Comparison of ENCODE assay signal across 8 cellular contexts in genomic region chr9:83920942-83921707, GRCh38. TPM values are rescaled to one million over a fixed set of nuclear protein-coding genes. Genes with fewer than 3 reads are reported as not detected.
A peak's percentile ranks its signal among the peaks of the same experiment; 100 is the strongest.
DNase-seq lines count a peak whose midpoint lies in the region; ATAC-seq and TF ChIP-seq lines count a peak whose summit lies in the region.

A gene with protein sequence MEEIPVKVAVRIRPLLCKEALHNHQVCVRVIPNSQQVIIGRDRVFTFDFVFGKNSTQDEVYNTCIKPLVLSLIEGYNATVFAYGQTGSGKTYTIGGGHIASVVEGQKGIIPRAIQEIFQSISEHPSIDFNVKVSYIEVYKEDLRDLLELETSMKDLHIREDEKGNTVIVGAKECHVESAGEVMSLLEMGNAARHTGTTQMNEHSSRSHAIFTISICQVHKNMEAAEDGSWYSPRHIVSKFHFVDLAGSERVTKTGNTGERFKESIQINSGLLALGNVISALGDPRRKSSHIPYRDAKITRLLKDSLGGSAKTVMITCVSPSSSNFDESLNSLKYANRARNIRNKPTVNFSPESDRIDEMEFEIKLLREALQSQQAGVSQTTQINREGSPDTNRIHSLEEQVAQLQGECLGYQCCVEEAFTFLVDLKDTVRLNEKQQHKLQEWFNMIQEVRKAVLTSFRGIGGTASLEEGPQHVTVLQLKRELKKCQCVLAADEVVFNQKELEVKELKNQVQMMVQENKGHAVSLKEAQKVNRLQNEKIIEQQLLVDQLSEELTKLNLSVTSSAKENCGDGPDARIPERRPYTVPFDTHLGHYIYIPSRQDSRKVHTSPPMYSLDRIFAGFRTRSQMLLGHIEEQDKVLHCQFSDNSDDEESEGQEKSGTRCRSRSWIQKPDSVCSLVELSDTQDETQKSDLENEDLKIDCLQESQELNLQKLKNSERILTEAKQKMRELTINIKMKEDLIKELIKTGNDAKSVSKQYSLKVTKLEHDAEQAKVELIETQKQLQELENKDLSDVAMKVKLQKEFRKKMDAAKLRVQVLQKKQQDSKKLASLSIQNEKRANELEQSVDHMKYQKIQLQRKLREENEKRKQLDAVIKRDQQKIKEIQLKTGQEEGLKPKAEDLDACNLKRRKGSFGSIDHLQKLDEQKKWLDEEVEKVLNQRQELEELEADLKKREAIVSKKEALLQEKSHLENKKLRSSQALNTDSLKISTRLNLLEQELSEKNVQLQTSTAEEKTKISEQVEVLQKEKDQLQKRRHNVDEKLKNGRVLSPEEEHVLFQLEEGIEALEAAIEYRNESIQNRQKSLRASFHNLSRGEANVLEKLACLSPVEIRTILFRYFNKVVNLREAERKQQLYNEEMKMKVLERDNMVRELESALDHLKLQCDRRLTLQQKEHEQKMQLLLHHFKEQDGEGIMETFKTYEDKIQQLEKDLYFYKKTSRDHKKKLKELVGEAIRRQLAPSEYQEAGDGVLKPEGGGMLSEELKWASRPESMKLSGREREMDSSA (N-terminal part only) (minus strand): TSS chr9:83921432. CDS start chr9:83915591, 5,841 bp downstream.

- peaks cover 17% of the 10 kb centered on the region for H3K4me1 ChIP-seq in suprapubic skin

- CTCF ChIA-PET in GM10248 (lab: Yijun Ruan, JAX): interaction anchor here (0.7 to 5.1 kb wide), 21 partner anchors 9 to 586 kb away, joined by 3 to 30 read pairs (median 4); partner anchors contain the start of gene UBQLN1

- TF ChIP-seq POLR2A in NB4 (IDR thresholded peaks at IDR 0.05; ENCODE audit: extremely low read depth, insufficient read length) (peak; percentile 86), suprapubic skin (IDR thresholded peaks at IDR 0.05) (peak in 1 of 2 donors; percentile 77)

- H3K27ac ChIP-seq in suprapubic skin: peak within 1 kb of the TSS; percentile 98

- H3K27me3 ChIP-seq in suprapubic skin: no peaks in the 10 kb centered on the region

- H3K36me3 ChIP-seq in suprapubic skin: no peaks in the 10 kb centered on the region

- H3K4me3 ChIP-seq in NB4 (ENCODE audit: low read depth, low read length) (peak within 1 kb of the TSS; percentile 71), suprapubic skin (peak within 1 kb of the TSS; percentile 91)

- ATAC-seq in HG02571 (IDR thresholded peaks at IDR 0.05; ENCODE audit: unreplicated experiment): peak; percentile 95

- no peak for TF ChIP-seq EP300 in suprapubic skin (IDR thresholded peaks at IDR 0.05)

- POLR2A ChIA-PET in GM10248 (lab: Yijun Ruan, JAX): interaction anchor here (1.3 kb wide), 1 partner anchor 59 kb away, joined by 4 read pairs; the partner anchor contains the start of genes HNRNPK and RMI1

- DNase-seq in GM10248 (ENCODE audit: extremely low spot score): peak; percentile 97
- DNase-seq in NB4 (ENCODE audit: low read depth): peak; percentile 97
- DNase-seq in SK-N-DZ (ENCODE audit: low spot score): peak; percentile 94
- peak; percentile 97 for DNase-seq in activated naive CD4-positive, alpha-beta T cell treated with anti-CD3 and anti-CD28 coated beads, Interleukin-2, amount 50 U/mL, for 16 hours
- DNase-seq in germinal center (ENCODE audit: low spot score): peak; percentile 93
- DNase-seq in nucleus accumbens (lab: John Stamatoyannopoulos, UW): peak; percentile 69 to 99 (median 94)
- DNase-seq in suprapubic skin (ENCODE audit: low spot score in 2 of 2): peak; percentile 99

- H3K9me3 ChIP-seq in suprapubic skin: no peaks in the 10 kb centered on the region

- WGBS in suprapubic skin: under 1% methylated on average over 27 of the region's 91 CpGs

- TF ChIP-seq CTCF in GM10248 (IDR thresholded peaks at IDR 0.05; ENCODE audit: control extremely low read depth, extremely low read depth, low read depth, missing control alignments): peak; percentile 15
- TF ChIP-seq CTCF in NB4 (IDR thresholded peaks at IDR 0.05; ENCODE audit: low read depth, low read length): peak; percentile 15
- TF ChIP-seq CTCF in suprapubic skin (IDR thresholded peaks at IDR 0.05): peak; percentile 29 to 55

RNA-seq across cellular contexts. Expression of the gene that starts here (rescaled TPM):
- polyA plus RNA-seq in SK-N-DZ (2014; cell fraction: cytosol; rRNA removed): 2.5 and 3.1 TPM in 2 replicates
- polyA plus RNA-seq in SK-N-DZ (2014; cell fraction: nucleus; rRNA removed): 6.6 and 6.9 TPM in 2 replicates
- total RNA-seq in suprapubic skin: 10 to 100 TPM in 1 of 4 donors, 1 to 10 TPM in 3; 3.2 to 12.9 (median 5.5) TPM

Comparison
In these comparisons a context has a peak if more than half of its experiments do, and no peak if none do; other contexts are left out.
1. Peak in every context shown above with its lines: DNase-seq, ATAC-seq, H3K4me3 ChIP-seq and H3K27ac ChIP-seq.